20 cellular contexts compared by ENCODE assay signal in genomic region chr3:135348698-135349097, GRCh38.
A peak's percentile ranks its signal among the peaks of the same experiment; 100 is the strongest.
DNase-seq lines count a peak whose midpoint lies in the region; ATAC-seq and TF ChIP-seq lines count a peak whose summit lies in the region.
"Had no signal": no experiment of that assay in that cellular context is flagged by ENCODE, and none has a peak within 500 bp of the region (broad histone marks: within the 10 kb centered on the region; RNA-seq: fewer than 3 reads in every experiment).

No MANE protein-coding gene starts in this region.

- TF ChIP-seq CTCF in NB4 (IDR thresholded peaks at IDR 0.05; ENCODE audit: low read depth, low read length) (no peak), gastrocnemius medialis (IDR thresholded peaks at IDR 0.05 in 4 of 5, conservative IDR thresholded peaks at IDR 0.05 in 1 of 5) (no peak), coronary artery (IDR thresholded peaks at IDR 0.05) (no peak), MM.1S (IDR thresholded peaks at IDR 0.05; ENCODE audit: low read length) (no peak)

- H3K9me3 ChIP-seq in gastrocnemius medialis (no peaks in the 10 kb centered on the region), MM.1S (replicated peaks; ENCODE audit: insufficient read depth, low read length) (no peaks in the 10 kb centered on the region)
- H3K9me3 ChIP-seq: A549; BE2C; BLaER1 treated with 17β-estradiol and CSF1 and Interleukin-3, amounts not matched to agents 10 nM and 100 nM; HAP-1 had no signal

- no peak overlapping the region for H2AFZ ChIP-seq in MM.1S (ENCODE audit: low read length)

- H3K4me3 ChIP-seq in NB4 (ENCODE audit: low read depth, low read length) = no peak overlapping the region
- H3K4me3 ChIP-seq in gastrocnemius medialis = no peak overlapping the region
- H3K4me3 ChIP-seq in coronary artery = no peak overlapping the region
- no peak overlapping the region for H3K4me3 ChIP-seq in MM.1S (ENCODE audit: low read length)
- H3K4me3 ChIP-seq: A549; BLaER1 treated with 17β-estradiol and CSF1 and Interleukin-3, amounts not matched to agents 10 nM and 100 nM; HAP-1 had no signal

- no peaks in the 10 kb centered on the region for H3K27me3 ChIP-seq in gastrocnemius medialis
- H3K27me3 ChIP-seq in MM.1S (replicated peaks; ENCODE audit: insufficient read depth, low read length) = no peaks in the 10 kb centered on the region
- H3K27me3 ChIP-seq: BE2C; BLaER1 treated with 17β-estradiol and CSF1 and Interleukin-3, amounts not matched to agents 10 nM and 100 nM had no signal

- TF ChIP-seq POLR2A in NB4 (IDR thresholded peaks at IDR 0.05; ENCODE audit: extremely low read depth, insufficient read length) (no peak), gastrocnemius medialis (IDR thresholded peaks at IDR 0.05) (no peak)

- peak; percentile 32 for DNase-seq in GF-D8 (lab: John Stamatoyannopoulos, UW)
- peak; percentile 16 for DNase-seq in NB4 (ENCODE audit: low read depth)
- DNase-seq in gastrocnemius medialis = peak in 1 of 2 donors; percentile 46
- no peak for DNase-seq in HT-29 (ENCODE audit: low spot score)
- DNase-seq in coronary artery (ENCODE audit: low spot score) = no peak
- DNase-seq in MM.1S = no peak
- DNase-seq: 8988T; ACHN; AML-193; BE2C; CD4-positive, alpha-beta T cell; CD8-positive, alpha-beta memory T cell; DMS 273 treated with DMSO at 0.1 percent for 48 hours; EL; GDM1; GOT3; HFFc6 had no signal

- in situ Hi-C loops in gastrocnemius medialis (cut with MboI; ENCODE audit: low sequenced_read_pairs in 4 of 4) = no loop called here

- peak overlapping the region; percentile 61 to 71 (median 70) for H3K27ac ChIP-seq in gastrocnemius medialis
- no peak overlapping the region for H3K27ac ChIP-seq in coronary artery
- H3K27ac ChIP-seq in MM.1S (ENCODE audit: low read length) = no peak overlapping the region
- H3K27ac ChIP-seq: A549; BLaER1 treated with 17β-estradiol and CSF1 and Interleukin-3, amounts not matched to agents 10 nM and 100 nM had no signal

- H3K4me1 ChIP-seq in gastrocnemius medialis = peaks cover 16 to 17% of the 10 kb centered on the region in 2 donors
- H3K4me1 ChIP-seq in MM.1S (ENCODE audit: low read length) = no peaks in the 10 kb centered on the region
- H3K4me1 ChIP-seq: A549; BE2C; BLaER1 treated with 17β-estradiol and CSF1 and Interleukin-3, amounts not matched to agents 10 nM and 100 nM; HAP-1 had no signal

- intact Hi-C loops in gastrocnemius medialis (cut with DNase I; ENCODE audit: low total_unique reads) = loop anchor here (5.0 kb wide), 1 partner anchor 121 kb away; no protein-coding TSS in a partner anchor

- no peak overlapping the region for H3K4me2 ChIP-seq in MM.1S (ENCODE audit: low read depth, low read length)
- H3K4me2 ChIP-seq: A549; BLaER1 treated with 17β-estradiol and CSF1 and Interleukin-3, amounts not matched to agents 10 nM and 100 nM had no signal

- no peak overlapping the region for H3K9ac ChIP-seq in MM.1S (ENCODE audit: low read length)
- H3K9ac ChIP-seq: BLaER1 treated with 17β-estradiol and CSF1 and Interleukin-3, amounts not matched to agents 10 nM and 100 nM had no signal

- no peaks in the 10 kb centered on the region for H3K9me2 ChIP-seq in MM.1S (replicated peaks; ENCODE audit: insufficient read depth, low read length)

- ATAC-seq in gastrocnemius medialis = peak; percentile 18 to 40
- ATAC-seq: A549 had no signal

- H3K79me2 ChIP-seq in MM.1S (ENCODE audit: low read length) = no peaks in the 10 kb centered on the region

- no peaks in the 10 kb centered on the region for H3K36me3 ChIP-seq in gastrocnemius medialis
- H3K36me3 ChIP-seq in MM.1S (replicated peaks; ENCODE audit: insufficient read depth, low read length) = no peaks in the 10 kb centered on the region
- H3K36me3 ChIP-seq: BE2C; BLaER1 treated with 17β-estradiol and CSF1 and Interleukin-3, amounts not matched to agents 10 nM and 100 nM; HAP-1 had no signal

- H3F3A ChIP-seq in MM.1S (ENCODE audit: insufficient read depth, low read length) = no peaks in the 10 kb centered on the region

- H4K20me1 ChIP-seq in MM.1S (ENCODE audit: insufficient read depth, low read length) = no peaks in the 10 kb centered on the region
- H4K20me1 ChIP-seq: BLaER1 treated with 17β-estradiol and CSF1 and Interleukin-3, amounts not matched to agents 10 nM and 100 nM had no signal

Comparison
In these comparisons a context has a peak if more than half of its experiments do, and no peak if none do; other contexts are left out.
1. DNase-seq: peak in GF-D8 (single experiment) and NB4 (single experiment); none in HT-29 (single experiment), coronary artery (single experiment) and MM.1S (single experiment).
2. H3K27ac ChIP-seq: peak in gastrocnemius medialis (4 of 4); none in coronary artery (0 of 2) and MM.1S (single experiment).